30 cellular contexts compared by ENCODE assay signal in genomic region chr9:32867601-32868204, GRCh38.
"Had no signal": no experiment of that assay in that cellular context is flagged by ENCODE, and none has a peak within 500 bp of the region (broad histone marks: within the 10 kb centered on the region; RNA-seq: fewer than 3 reads in every experiment).

No MANE protein-coding gene starts in this region.

- ATAC-seq: activated CD4-positive, alpha-beta T cell treated with anti-CD3 and anti-CD28 coated beads for 36 hours; activated CD4-positive, CD25-positive, alpha-beta regulatory T cell treated with anti-CD3 and anti-CD28 coated beads, Interleukin-2, amount 50 U/mL, for 24 hours; activated CD8-positive, alpha-beta memory T cell treated with anti-CD3 and anti-CD28 coated beads, Interleukin-2, amount 10 ng/mL, durations not matched to agents 7 days and 5 days; activated CD8-positive, alpha-beta T cell treated with anti-CD3 and anti-CD28 coated beads, Interleukin-2, amount 10 ng/mL, durations not matched to agents 7 days and 5 days; activated naive CD8-positive, alpha-beta T cell treated with anti-CD3 and anti-CD28 coated beads, Interleukin-2, amount 50 U/mL, for 24 hours; WTC11 had no signal

- H3K9me3 ChIP-seq: ascending aorta had no signal

- DNase-seq: activated CD4-positive, alpha-beta memory T cell treated with anti-CD3 and anti-CD28 coated beads, Interleukin-2, amount 10 ng/mL, durations not matched to agents 7 days and 5 days; activated CD4-positive, alpha-beta T cell treated with anti-CD3 and anti-CD28 coated beads for 1 hour; activated CD4-positive, alpha-beta T cell treated with anti-CD3 and anti-CD28 coated beads for 36 hours; activated CD4-positive, alpha-beta T cell treated with anti-CD3 and anti-CD28 coated beads for 48 hours; activated CD4-positive, alpha-beta T cell treated with anti-CD3 and anti-CD28 coated beads, Interleukin-2, amount 10 ng/mL, durations not matched to agents 7 days and 5 days; activated CD4-positive, alpha-beta T cell treated with anti-CD3 and anti-CD28 coated beads, Interleukin-2, amount 50 U/mL, for 48 hours; activated CD4-positive, CD25-positive, alpha-beta regulatory T cell; activated CD8-positive, alpha-beta memory T cell treated with anti-CD3 and anti-CD28 coated beads for 24 hours; activated CD8-positive, alpha-beta memory T cell treated with anti-CD3 and anti-CD28 coated beads, Interleukin-2, amount 10 ng/mL, durations not matched to agents 7 days and 5 days; activated CD8-positive, alpha-beta memory T cell treated with anti-CD3 and anti-CD28 coated beads, Interleukin-2, amount 50 U/mL, for 48 hours; activated CD8-positive, alpha-beta T cell treated with anti-CD3 and anti-CD28 coated beads, Interleukin-2, amount 10 ng/mL, durations not matched to agents 7 days and 5 days; activated effector memory CD4-positive, alpha-beta T cell treated with Interleukin-2 at 50 U/mL for 16 hours; activated gamma-delta T cell; activated naive CD4-positive, alpha-beta T cell treated with anti-CD3 and anti-CD28 coated beads, Interleukin-2, amount 10 ng/mL, durations not matched to agents 7 days and 5 days; activated naive CD4-positive, alpha-beta T cell treated with Interleukin-2 at 50 U/mL for 16 hours; activated naive CD8-positive, alpha-beta T cell treated with anti-CD3 and anti-CD28 coated beads, Interleukin-2, amount 10 ng/mL, durations not matched to agents 7 days and 5 days; activated naive CD8-positive, alpha-beta T cell treated with anti-CD3 and anti-CD28 coated beads, Interleukin-2, amount 50 U/mL, for 24 hours; activated T-cell treated with anti-CD3 and anti-CD28 coated beads, Interleukin-2, amount 50 U/mL, for 24 hours; activated T-cell treated with anti-CD3 and anti-CD28 coated beads, Interleukin-2, amount 50 U/mL, for 48 hours; amygdala; anterior cingulate cortex; caudate nucleus; cerebellar nuclear complex; T-helper 2 cell; T-helper 9 cell; WERI-Rb-1 had no signal

- H3K4me1 ChIP-seq: ascending aorta had no signal

- H3K36me3 ChIP-seq: ascending aorta, cardiac muscle cell, WERI-Rb-1 had no signal

- H3K27me3 ChIP-seq: ascending aorta, cardiac muscle cell had no signal

- H3K27ac ChIP-seq: ascending aorta, cardiac muscle cell, WERI-Rb-1 had no signal

- H3K4me3 ChIP-seq: ascending aorta, cardiac muscle cell had no signal
